Comparison of ENCODE assay signal across 20 cellular contexts in genomic region chr2:170146784-170147183, GRCh38. TPM values are rescaled to one million over a fixed set of nuclear protein-coding genes. Genes with fewer than 3 reads are reported as not detected.
"Had no signal": no experiment of that assay in that cellular context is flagged by ENCODE, and none has a peak within 500 bp of the region (broad histone marks: within the 10 kb centered on the region; RNA-seq: fewer than 3 reads in every experiment).

No MANE protein-coding gene starts in this region.

- H3K4me2 ChIP-seq: neural progenitor cell had no signal

- DNase-seq: activated CD4-positive, alpha-beta T cell treated with anti-CD3 and anti-CD28 coated beads, Interleukin-2, amount 10 ng/mL, durations not matched to agents 24 days and 14 days; activated CD8-positive, alpha-beta T cell treated with anti-CD3 and anti-CD28 coated beads for 36 hours; activated naive CD4-positive, alpha-beta T cell treated with anti-CD3 and anti-CD28 coated beads for 36 hours; activated T-cell treated with anti-CD3 and anti-CD28 coated beads, Interleukin-2, amount 50 U/mL, for 24 hours; aorta; brain microvascular endothelial cell; heart left ventricle; left ventricle myocardium inferior; mucosa of descending colon; naive B cell; stimulated activated CD4-positive, alpha-beta T cell treated with anti-CD3 and anti-CD28 coated beads, Interleukin-12 subunit alpha, Interleukin-12 subunit beta, amount 100 ng/mL, for 4 hours; stimulated activated CD4-positive, alpha-beta T cell treated with anti-CD3 and anti-CD28 coated beads, Interleukin-1b, Interleukin-23, amount 100 ng/mL, for 48 hours; stimulated activated CD8-positive, alpha-beta memory T cell treated with anti-CD3 and anti-CD28 coated beads, Interleukin-4, amount 100 ng/mL, for 48 hours; stimulated activated naive CD4-positive, alpha-beta T cell; thyroid gland had no signal

- H3K36me3 ChIP-seq: brain microvascular endothelial cell, esophagus muscularis mucosa, gastroesophageal sphincter, heart left ventricle, left ventricle myocardium inferior, neural progenitor cell, thyroid gland had no signal

- H3K4me3 ChIP-seq: coronary artery, esophagus muscularis mucosa, gastroesophageal sphincter, heart left ventricle, left ventricle myocardium inferior, mucosa of descending colon, neural progenitor cell, thyroid gland had no signal

- H3K27me3 ChIP-seq: brain microvascular endothelial cell, esophagus muscularis mucosa, gastroesophageal sphincter, heart left ventricle, neural progenitor cell, thyroid gland had no signal

- H2AFZ ChIP-seq: neural progenitor cell had no signal

- H3K9ac ChIP-seq: neural progenitor cell had no signal

- H3K9me3 ChIP-seq: esophagus muscularis mucosa, gastroesophageal sphincter, heart left ventricle, left ventricle myocardium inferior, mucosa of descending colon, thyroid gland had no signal

- H3K4me1 ChIP-seq: heart left ventricle, left ventricle myocardium inferior had no signal

- H3K27ac ChIP-seq: brain microvascular endothelial cell, coronary artery, esophagus muscularis mucosa, gastroesophageal sphincter, heart left ventricle, left ventricle myocardium inferior, neural progenitor cell had no signal

RNA-seq across cellular contexts. Expression of gene MYO3B, which starts 31.2 kb away (rescaled TPM):
- total RNA-seq: gastroesophageal sphincter, progenitor cell of endocrine pancreas had no signal
- polyA plus RNA-seq: heart left ventricle had no signal
